In the genomic region with DNA sequence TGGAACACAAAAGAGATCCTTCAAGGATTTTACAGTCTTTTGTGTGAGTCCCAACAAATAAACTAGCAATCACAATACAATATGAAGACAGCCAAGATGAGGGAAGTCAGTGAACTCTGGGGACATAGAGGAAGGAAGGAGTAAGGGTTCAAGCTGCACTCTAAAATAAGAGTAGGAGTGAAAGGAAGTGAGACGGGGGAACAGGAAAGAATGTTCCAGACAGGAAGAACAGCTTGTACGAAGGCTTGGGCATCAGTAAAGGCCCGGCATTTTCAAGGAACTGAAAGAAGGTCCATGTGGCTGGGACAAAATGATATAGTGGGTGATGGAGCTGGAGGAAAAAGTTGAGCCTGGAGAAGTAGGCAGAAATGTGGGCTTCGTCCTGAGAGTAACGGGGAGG, we compare ENCODE assay signal across 22 cellular contexts. TPM values are rescaled to one million over a fixed set of nuclear protein-coding genes. Genes with fewer than 3 reads are reported as not detected.
DNase-seq lines count a peak whose midpoint lies in the region; ATAC-seq, FAIRE-seq and TF ChIP-seq lines count a peak whose summit lies in the region.
"Had no signal": no experiment of that assay in that cellular context is flagged by ENCODE, and none has a peak within 500 bp of the region (broad histone marks: within the 10 kb centered on the region; RNA-seq: fewer than 3 reads in every experiment).

No MANE protein-coding gene starts in this region.

- H3K9me3 Mint-ChIP-seq in activated T-helper 2 cell treated with anti-CD3 and anti-CD28 coated beads, Interferon-gamma antibody, Interleukin-2, Interleukin-4, amounts not matched to agents 10 μg/mL and 5 μg/mL and 100 μg/mL, durations not matched to agents 14 hours and 24 hours and 36 hours, result no peaks in the 10 kb centered on the region
- H3K9me3 Mint-ChIP-seq: activated T-helper 17 cell treated with anti-CD3 and anti-CD28 coated beads, Interleukin-2, amount 50 U/mL, for 72 hours; memory B cell; naive thymus-derived CD8-positive, alpha-beta T cell had no signal

- no peak for TF ChIP-seq CTCF in endothelial cell of umbilical vein (IDR thresholded peaks at IDR 0.05; ENCODE audit: extremely low read depth in 1 of 2, insufficient read depth in 1 of 2, low read depth in 1 of 2, low read length in 2 of 2)
- TF ChIP-seq CTCF in right lobe of liver (IDR thresholded peaks at IDR 0.05), result no peak

- H3K4me2 ChIP-seq in endothelial cell of umbilical vein (ENCODE audit: insufficient read depth, low read length), result no peak overlapping the region
- H3K4me2 ChIP-seq: smooth muscle cell had no signal

- CTCF ChIA-PET in endothelial cell of umbilical vein (lab: Charles Lee), result interaction anchor here (0.7 to 1.2 kb wide), 5 partner anchors 9 to 109 kb away, joined by 3 read pairs; no protein-coding TSS in a partner anchor

- ATAC-seq in right lobe of liver, result peak; percentile 31 to 65 (median 60)
- no peak for ATAC-seq in T-helper 17 cell
- ATAC-seq: activated T-helper 17 cell treated with anti-CD3 and anti-CD28 coated beads, Interleukin-2, amount 50 U/mL, for 72 hours; naive thymus-derived CD8-positive, alpha-beta T cell had no signal

- H3K4me3 Mint-ChIP-seq in activated T-helper 2 cell treated with anti-CD3 and anti-CD28 coated beads, Interferon-gamma antibody, Interleukin-2, Interleukin-4, amounts not matched to agents 10 μg/mL and 5 μg/mL and 100 μg/mL, durations not matched to agents 14 hours and 24 hours and 36 hours (ENCODE audit: low read depth), result no peak overlapping the region
- no peak overlapping the region for H3K4me3 Mint-ChIP-seq in T-helper 17 cell
- H3K4me3 Mint-ChIP-seq: activated T-helper 17 cell treated with anti-CD3 and anti-CD28 coated beads, Interleukin-2, amount 50 U/mL, for 72 hours; memory B cell; naive thymus-derived CD8-positive, alpha-beta T cell had no signal

- DNase-seq in KBM-7, result peak; percentile 23
- DNase-seq in endothelial cell of umbilical vein (ENCODE audit: low read depth, low spot score), result peak; percentile 31
- no peak for DNase-seq in right lobe of liver
- peak in 1 of 49 donors; percentile 36 for DNase-seq in substantia nigra (lab: John Stamatoyannopoulos, UW)
- DNase-seq in activated CD4-positive, CD25-positive, alpha-beta regulatory T cell treated with anti-CD3 and anti-CD28 coated beads, Interleukin-2, amount 50 U/mL, for 72 hours, result no peak
- DNase-seq in activated T-helper 2 cell treated with anti-CD3 and anti-CD28 coated beads, Interferon-gamma antibody, Interleukin-2, Interleukin-4, amounts not matched to agents 10 μg/mL and 5 μg/mL and 100 μg/mL, durations not matched to agents 14 hours and 24 hours and 36 hours (ENCODE audit: low spot score), result no peak
- DNase-seq in T-helper 17 cell, result no peak
- DNase-seq: activated CD4-positive, alpha-beta T cell treated with anti-CD3 and anti-CD28 coated beads for 4 hours; DMS79 treated with DMSO at 0.1 percent for 48 hours; KG1; naive thymus-derived CD8-positive, alpha-beta T cell; NCI-H1092 treated with DMSO at 0.1 percent for 48 hours; NCI-H524 treated with DMSO at 0.1 percent for 48 hours; stimulated activated CD4-positive, alpha-beta T cell treated with anti-CD3 and anti-CD28 coated beads, Interleukin-4, amount 100 ng/mL, for 1 hour had no signal

- 47% methylated on average over 5 of the region's 5 CpGs for WGBS in right lobe of liver (ENCODE audit: insufficient coverage, low coverage, low lambda C conversion rate, missing lambda C conversion rate)

- intact Hi-C loops in endothelial cell of umbilical vein (cut with micrococcal nuclease) (no loop called here), right lobe of liver (cut with DNase I) (loop anchor here in 1 of 2 donors (5.0 kb wide), 1 partner anchor 97 kb away; no protein-coding TSS in a partner anchor)
- intact Hi-C loops in activated T-helper 2 cell treated with anti-CD3 and anti-CD28 coated beads, Interferon-gamma antibody, Interleukin-2, Interleukin-4, amounts not matched to agents 10 μg/mL and 5 μg/mL and 100 μg/mL, durations not matched to agents 14 hours and 24 hours and 36 hours (cut with micrococcal nuclease), result no loop called here

- peak; percentile 93 for FAIRE-seq in endothelial cell of umbilical vein (lab: Jason Lieb, UNC)

- H3K36me3 Mint-ChIP-seq in activated T-helper 2 cell treated with anti-CD3 and anti-CD28 coated beads, Interferon-gamma antibody, Interleukin-2, Interleukin-4, amounts not matched to agents 10 μg/mL and 5 μg/mL and 100 μg/mL, durations not matched to agents 14 hours and 24 hours and 36 hours (ENCODE audit: low read depth), result no peaks in the 10 kb centered on the region
- peaks cover 2% of the 10 kb centered on the region for H3K36me3 Mint-ChIP-seq in T-helper 17 cell (ENCODE audit: low read depth)
- H3K36me3 Mint-ChIP-seq: memory B cell; naive thymus-derived CD8-positive, alpha-beta T cell had no signal

- H3K27ac ChIP-seq in endothelial cell of umbilical vein (ENCODE audit: insufficient read depth, low read depth, low read length) (no peak overlapping the region), right lobe of liver (no peak overlapping the region), substantia nigra (ENCODE audit: low read depth, low read length, poor library complexity, severe bottlenecking) (peak overlapping the region; percentile 46)

- peak overlapping the region; percentile 11 for H2AFZ ChIP-seq in endothelial cell of umbilical vein (ENCODE audit: low read depth, low read length)

- H3K4me1 ChIP-seq in endothelial cell of umbilical vein (ENCODE audit: control insufficient read depth, extremely low read depth, insufficient read depth, low read length) (peaks cover 10% of the 10 kb centered on the region), right lobe of liver (no peaks in the 10 kb centered on the region)
- H3K4me1 ChIP-seq: breast epithelium, prostate gland had no signal

- H3K9me1 ChIP-seq in endothelial cell of umbilical vein (replicated peaks; ENCODE audit: control insufficient read depth, extremely low read depth, insufficient read depth, low read length), result no peaks in the 10 kb centered on the region

- TF ChIP-seq POLR2A in endothelial cell of umbilical vein (IDR thresholded peaks at IDR 0.05; ENCODE audit: low read depth, low read length) (no peak), right lobe of liver (IDR thresholded peaks at IDR 0.05) (no peak)

- dilution Hi-C loops in endothelial cell of umbilical vein (cut with MboI; ENCODE audit: extremely low pct_ligation_motif_present, low sequenced_read_pairs), result loop anchor here (25.0 kb wide), 1 partner anchor 97 kb away; no protein-coding TSS in a partner anchor

- POLR2A ChIA-PET in endothelial cell of umbilical vein (lab: Charles Lee), result no interaction called here

- H3K36me3 ChIP-seq in endothelial cell of umbilical vein (ENCODE audit: control insufficient read depth in 2 of 2, extremely low read depth in 1 of 2, insufficient read depth in 2 of 2, low read length in 2 of 2) (no peaks in the 10 kb centered on the region), right lobe of liver (no peaks in the 10 kb centered on the region)
- H3K36me3 ChIP-seq: breast epithelium, prostate gland had no signal

- H3K27me3 Mint-ChIP-seq in activated T-helper 2 cell treated with anti-CD3 and anti-CD28 coated beads, Interferon-gamma antibody, Interleukin-2, Interleukin-4, amounts not matched to agents 10 μg/mL and 5 μg/mL and 100 μg/mL, durations not matched to agents 14 hours and 24 hours and 36 hours (ENCODE audit: low read depth), result peaks cover 3% of the 10 kb centered on the region
- H3K27me3 Mint-ChIP-seq in T-helper 17 cell, result peaks cover 11% of the 10 kb centered on the region
- H3K27me3 Mint-ChIP-seq: memory B cell had no signal

- H3K27me3 ChIP-seq in endothelial cell of umbilical vein (ENCODE audit: control insufficient read depth in 2 of 2, insufficient read depth in 2 of 2, low read length in 2 of 2) (peaks cover 0 to 2% of the 10 kb centered on the region in 2 experiments), right lobe of liver (no peaks in the 10 kb centered on the region)
- H3K27me3 ChIP-seq: breast epithelium had no signal

- no peaks in the 10 kb centered on the region for H3K79me2 ChIP-seq in endothelial cell of umbilical vein (ENCODE audit: control insufficient read depth, insufficient read depth, low read length)

- peaks cover 5% of the 10 kb centered on the region for H3K4me1 Mint-ChIP-seq in activated T-helper 2 cell treated with anti-CD3 and anti-CD28 coated beads, Interferon-gamma antibody, Interleukin-2, Interleukin-4, amounts not matched to agents 10 μg/mL and 5 μg/mL and 100 μg/mL, durations not matched to agents 14 hours and 24 hours and 36 hours (ENCODE audit: low read depth)
- H3K4me1 Mint-ChIP-seq in T-helper 17 cell, result peaks cover 2% of the 10 kb centered on the region
- H3K4me1 Mint-ChIP-seq: activated T-helper 17 cell treated with anti-CD3 and anti-CD28 coated beads, Interleukin-2, amount 50 U/mL, for 72 hours had no signal

- no peak overlapping the region for H3K27ac Mint-ChIP-seq in activated T-helper 2 cell treated with anti-CD3 and anti-CD28 coated beads, Interferon-gamma antibody, Interleukin-2, Interleukin-4, amounts not matched to agents 10 μg/mL and 5 μg/mL and 100 μg/mL, durations not matched to agents 14 hours and 24 hours and 36 hours
- no peak overlapping the region for H3K27ac Mint-ChIP-seq in T-helper 17 cell
- H3K27ac Mint-ChIP-seq: activated T-helper 17 cell treated with anti-CD3 and anti-CD28 coated beads, Interleukin-2, amount 50 U/mL, for 72 hours; memory B cell had no signal

- no peaks in the 10 kb centered on the region for H3K9me3 ChIP-seq in endothelial cell of umbilical vein (replicated peaks; ENCODE audit: control insufficient read depth, insufficient read depth, low read length)
- H3K9me3 ChIP-seq in right lobe of liver, result no peaks in the 10 kb centered on the region
- no peaks in the 10 kb centered on the region for H3K9me3 ChIP-seq in T-helper 17 cell (ENCODE audit: control insufficient read depth, low read length, poor library complexity, severe bottlenecking)
- H3K9me3 ChIP-seq: breast epithelium, prostate gland had no signal

- in situ Hi-C loops in KBM-7 (cut with MboI; ENCODE audit: low pct_unique_long_range_greater_than_20kb, low sequenced_read_pairs), result no loop called here

- H4K20me1 ChIP-seq in endothelial cell of umbilical vein (replicated peaks; ENCODE audit: control insufficient read depth, extremely low read depth, insufficient read depth, low read length), result no peaks in the 10 kb centered on the region

- no TSS peak for BruUV-seq in endothelial cell of umbilical vein (replicated peaks; lab: Mats Ljungman, UMichigan)

- no peak overlapping the region for H3K9ac ChIP-seq in endothelial cell of umbilical vein (replicated peaks; ENCODE audit: extremely low read depth, insufficient read depth, low read length)

- H3K4me3 ChIP-seq in endothelial cell of umbilical vein (replicated peaks in 1 of 3; ENCODE audit: insufficient read depth in 1 of 3, low read depth in 1 of 3, low read length in 3 of 3) (no peak overlapping the region), right lobe of liver (no peak overlapping the region)
- H3K4me3 ChIP-seq: breast epithelium, prostate gland, smooth muscle cell had no signal

RNA-seq across cellular contexts. Expression of a gene that starts 4.5 kb away (rescaled TPM):
- total RNA-seq in endothelial cell of umbilical vein (not detected in 2 replicates), right lobe of liver (not detected), T-helper 17 cell (not detected)
- polyA plus RNA-seq in endothelial cell of umbilical vein, result not detected in 2 replicates
- polyA plus RNA-seq in endothelial cell of umbilical vein (2011; cell fraction: cytosol; rRNA removed), result not detected in 2 replicates
- polyA plus RNA-seq in endothelial cell of umbilical vein (2011; cell fraction: nucleus; rRNA removed), result not detected in 2 replicates
- not detected in 2 replicates for polyA plus RNA-seq in endothelial cell of umbilical vein (2012)
- polyA minus RNA-seq in endothelial cell of umbilical vein, result not detected in 2 replicates
- not detected for polyA minus RNA-seq in endothelial cell of umbilical vein (2011; cell fraction: cytosol; rRNA and poly(A)+ RNA removed)
- polyA minus RNA-seq in endothelial cell of umbilical vein (2011; cell fraction: nucleus; rRNA and poly(A)+ RNA removed), result not detected in 2 replicates
- total RNA-seq in activated T-helper 2 cell treated with anti-CD3 and anti-CD28 coated beads, Interferon-gamma antibody, Interleukin-2, Interleukin-4, amounts not matched to agents 10 μg/mL and 5 μg/mL and 100 μg/mL, durations not matched to agents 14 hours and 24 hours and 36 hours, result 0.37 and 1.3 TPM in 2 replicates
- total RNA-seq: breast epithelium; dermis microvascular lymphatic vessel endothelial cell; epithelial cell of proximal tubule; naive thymus-derived CD8-positive, alpha-beta T cell; prostate gland; smooth muscle cell; subcutaneous adipose tissue had no signal
- polyA plus RNA-seq: naive thymus-derived CD8-positive, alpha-beta T cell; smooth muscle cell had no signal

RNA-seq across cellular contexts. Expression of a gene that starts 36.8 kb away (rescaled TPM):
- total RNA-seq in endothelial cell of umbilical vein (1.2 and 2.3 TPM in 2 replicates), right lobe of liver (10 to 100 TPM in 3 of 6 experiments, 1 to 10 TPM in 3; 3.3 to 20.5 (median 9.8) TPM), T-helper 17 cell (not detected)
- polyA plus RNA-seq in endothelial cell of umbilical vein, result 2.0 TPM in 2 replicates
- 1.2 and 2.5 TPM in 2 replicates for polyA plus RNA-seq in endothelial cell of umbilical vein (2011; cell fraction: cytosol; rRNA removed)
- polyA plus RNA-seq in endothelial cell of umbilical vein (2011; cell fraction: nucleus; rRNA removed), result 0.65 and 1.1 TPM in 2 replicates
- 0.66 and 1.6 TPM in 2 replicates for polyA plus RNA-seq in endothelial cell of umbilical vein (2012)
- 0.96 and 1.6 TPM in 2 replicates for polyA minus RNA-seq in endothelial cell of umbilical vein
- not detected for polyA minus RNA-seq in endothelial cell of umbilical vein (2011; cell fraction: cytosol; rRNA and poly(A)+ RNA removed)
- 0.29 and 0.53 TPM in 2 replicates for polyA minus RNA-seq in endothelial cell of umbilical vein (2011; cell fraction: nucleus; rRNA and poly(A)+ RNA removed)
- total RNA-seq in activated T-helper 2 cell treated with anti-CD3 and anti-CD28 coated beads, Interferon-gamma antibody, Interleukin-2, Interleukin-4, amounts not matched to agents 10 μg/mL and 5 μg/mL and 100 μg/mL, durations not matched to agents 14 hours and 24 hours and 36 hours, result not detected in 2 replicates
- total RNA-seq: activated T-helper 17 cell treated with anti-CD3 and anti-CD28 coated beads, Interleukin-2, amount 50 U/mL, for 72 hours; naive thymus-derived CD8-positive, alpha-beta T cell had no signal
- polyA plus RNA-seq: naive thymus-derived CD8-positive, alpha-beta T cell had no signal

RNA-seq across cellular contexts. Expression of a gene that starts 38.1 kb away (rescaled TPM):
- total RNA-seq in endothelial cell of umbilical vein (70.9 and 77.9 TPM in 2 replicates), right lobe of liver (10 to 100 TPM; 23.3 to 27.4 (median 23.9) TPM), T-helper 17 cell (10 to 100 TPM; 19.3 to 35.0 TPM)
- 70.7 and 74.6 TPM in 2 replicates for polyA plus RNA-seq in endothelial cell of umbilical vein
- polyA plus RNA-seq in endothelial cell of umbilical vein (2011; cell fraction: cytosol; rRNA removed), result 75.4 and 79.5 TPM in 2 replicates
- polyA plus RNA-seq in endothelial cell of umbilical vein (2011; cell fraction: nucleus; rRNA removed), result 58.5 and 59.3 TPM in 2 replicates
- polyA plus RNA-seq in endothelial cell of umbilical vein (2012), result 68.9 and 85.7 TPM in 2 replicates
- polyA minus RNA-seq in endothelial cell of umbilical vein, result 54.0 and 60.6 TPM in 2 replicates
- 24.8 TPM for polyA minus RNA-seq in endothelial cell of umbilical vein (2011; cell fraction: cytosol; rRNA and poly(A)+ RNA removed)
- 19.1 and 34.2 TPM in 2 replicates for polyA minus RNA-seq in endothelial cell of umbilical vein (2011; cell fraction: nucleus; rRNA and poly(A)+ RNA removed)
- total RNA-seq in activated T-helper 2 cell treated with anti-CD3 and anti-CD28 coated beads, Interferon-gamma antibody, Interleukin-2, Interleukin-4, amounts not matched to agents 10 μg/mL and 5 μg/mL and 100 μg/mL, durations not matched to agents 14 hours and 24 hours and 36 hours, result 66.8 and 73.1 TPM in 2 replicates

RNA-seq across cellular contexts. Expression of a gene that starts 38.2 kb away (rescaled TPM):
- 42.1 and 42.5 TPM in 2 replicates for total RNA-seq in endothelial cell of umbilical vein
- polyA plus RNA-seq in endothelial cell of umbilical vein, result 78.3 and 83.6 TPM in 2 replicates
- 77.5 and 80.1 TPM in 2 replicates for polyA plus RNA-seq in endothelial cell of umbilical vein (2011; cell fraction: cytosol; rRNA removed)
- polyA plus RNA-seq in endothelial cell of umbilical vein (2011; cell fraction: nucleus; rRNA removed), result 130 and 136 TPM in 2 replicates
- polyA plus RNA-seq in endothelial cell of umbilical vein (2012), result 45.1 and 49.5 TPM in 2 replicates
- 65.5 and 67.5 TPM in 2 replicates for polyA minus RNA-seq in endothelial cell of umbilical vein
- polyA minus RNA-seq in endothelial cell of umbilical vein (2011; cell fraction: cytosol; rRNA and poly(A)+ RNA removed), result 50.9 TPM
- polyA minus RNA-seq in endothelial cell of umbilical vein (2011; cell fraction: nucleus; rRNA and poly(A)+ RNA removed), result 27.8 and 29.9 TPM in 2 replicates
- 10 to 100 TPM; 43.2 to 81.4 (median 55.3) TPM for total RNA-seq in right lobe of liver
- total RNA-seq in activated T-helper 2 cell treated with anti-CD3 and anti-CD28 coated beads, Interferon-gamma antibody, Interleukin-2, Interleukin-4, amounts not matched to agents 10 μg/mL and 5 μg/mL and 100 μg/mL, durations not matched to agents 14 hours and 24 hours and 36 hours, result 47.4 and 48.3 TPM in 2 replicates
- total RNA-seq in T-helper 17 cell, result 10 to 100 TPM; 14.2 to 15.3 TPM

RNA-seq across cellular contexts. Expression of a gene that starts 50.5 kb away (rescaled TPM):
- total RNA-seq in endothelial cell of umbilical vein, result not detected in 2 replicates
- polyA plus RNA-seq in endothelial cell of umbilical vein, result not detected in 2 replicates
- polyA plus RNA-seq in endothelial cell of umbilical vein (2011; cell fraction: cytosol; rRNA removed), result not detected in 2 replicates
- not detected in 2 replicates for polyA plus RNA-seq in endothelial cell of umbilical vein (2011; cell fraction: nucleus; rRNA removed)
- not detected in 2 replicates for polyA plus RNA-seq in endothelial cell of umbilical vein (2012)
- polyA minus RNA-seq in endothelial cell of umbilical vein, result not detected in 2 replicates
- not detected for polyA minus RNA-seq in endothelial cell of umbilical vein (2011; cell fraction: cytosol; rRNA and poly(A)+ RNA removed)
- not detected in 2 replicates for polyA minus RNA-seq in endothelial cell of umbilical vein (2011; cell fraction: nucleus; rRNA and poly(A)+ RNA removed)
- total RNA-seq in right lobe of liver, result under 1 TPM in 2 of 6 experiments, not detected in 4; 0.12 to 0.16 TPM
- total RNA-seq in activated T-helper 2 cell treated with anti-CD3 and anti-CD28 coated beads, Interferon-gamma antibody, Interleukin-2, Interleukin-4, amounts not matched to agents 10 μg/mL and 5 μg/mL and 100 μg/mL, durations not matched to agents 14 hours and 24 hours and 36 hours, result 32.5 and 34.3 TPM in 2 replicates
- total RNA-seq in T-helper 17 cell, result not detected
- total RNA-seq: dermis microvascular lymphatic vessel endothelial cell, epithelial cell of proximal tubule, smooth muscle cell had no signal
- polyA plus RNA-seq: naive thymus-derived CD8-positive, alpha-beta T cell; smooth muscle cell had no signal

Comparison
In these comparisons a context has a peak if more than half of its experiments do, and no peak if none do; other contexts are left out.
1. DNase-seq: peak in KBM-7 (single experiment) and endothelial cell of umbilical vein (single experiment); none in right lobe of liver (0 of 3), activated CD4-positive, CD25-positive, alpha-beta regulatory T cell treated with anti-CD3 and anti-CD28 coated beads, Interleukin-2, amount 50 U/mL, for 72 hours (single experiment), activated T-helper 2 cell treated with anti-CD3 and anti-CD28 coated beads, Interferon-gamma antibody, Interleukin-2, Interleukin-4, amounts not matched to agents 10 μg/mL and 5 μg/mL and 100 μg/mL, durations not matched to agents 14 hours and 24 hours and 36 hours (single experiment) and T-helper 17 cell (0 of 3).